In the genomic region with DNA sequence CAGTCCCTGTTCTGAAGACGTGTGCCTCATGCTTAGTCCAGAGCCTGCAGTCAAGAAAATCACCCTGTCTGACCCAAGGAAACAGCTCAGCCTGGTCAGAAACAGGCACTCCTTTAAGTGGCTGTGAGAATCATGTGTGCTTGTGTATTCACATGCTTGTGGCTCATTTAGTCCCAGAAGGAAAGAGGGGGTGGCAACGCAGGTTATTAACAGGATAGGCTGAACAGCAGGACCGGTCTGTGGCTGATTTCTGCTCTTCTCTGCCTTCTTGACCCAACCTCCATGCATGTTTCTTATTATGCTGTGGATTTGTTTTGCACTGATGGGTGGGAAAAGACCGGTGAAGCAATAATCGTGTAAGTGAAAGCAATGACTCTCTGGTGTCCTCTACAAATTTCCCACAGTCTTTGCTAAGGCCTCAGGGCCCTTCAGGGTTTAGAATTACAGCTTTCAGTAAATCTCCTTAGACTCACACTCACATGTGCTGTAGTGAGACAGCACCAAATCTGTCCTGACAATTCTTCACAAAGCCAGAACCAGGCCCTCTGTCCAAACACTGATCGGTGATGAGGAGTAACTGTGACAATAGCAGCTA, we compare ENCODE assay signal across 9 cellular contexts.
A peak's percentile ranks its signal among the peaks of the same experiment; 100 is the strongest.
DNase-seq lines count a peak whose midpoint lies in the region; ATAC-seq and TF ChIP-seq lines count a peak whose summit lies in the region.
"Had no signal": no experiment of that assay in that cellular context is flagged by ENCODE, and none has a peak within 500 bp of the region (broad histone marks: within the 10 kb centered on the region; RNA-seq: fewer than 3 reads in every experiment).

No MANE protein-coding gene starts in this region.

- no peaks in the 10 kb centered on the region for H3K79me2 ChIP-seq in DND-41 (ENCODE audit: insufficient read depth, low read length)
- H3K79me2 ChIP-seq in neural progenitor cell (ENCODE audit: low read depth), result no peaks in the 10 kb centered on the region

- H3K4me1 ChIP-seq in DND-41 (ENCODE audit: insufficient read depth, low read length), result peaks cover 54% of the 10 kb centered on the region
- H3K4me1 ChIP-seq in ascending aorta, result peaks cover 4 to 19% of the 10 kb centered on the region in 2 donors
- H3K4me1 ChIP-seq in neural progenitor cell, result no peaks in the 10 kb centered on the region
- H3K4me1 ChIP-seq: right lobe of liver had no signal

- H3K27me3 ChIP-seq in DND-41 (ENCODE audit: insufficient read depth, low read length, poor library complexity) (no peaks in the 10 kb centered on the region), ascending aorta (no peaks in the 10 kb centered on the region), neural progenitor cell (no peaks in the 10 kb centered on the region)
- H3K27me3 ChIP-seq: right lobe of liver had no signal

- H4K20me1 ChIP-seq in DND-41 (ENCODE audit: insufficient read depth, low read length) (no peaks in the 10 kb centered on the region), neural progenitor cell (ENCODE audit: low read depth) (no peaks in the 10 kb centered on the region)

- TF ChIP-seq CTCF in DND-41 (IDR thresholded peaks at IDR 0.05; ENCODE audit: borderline replicate concordance, extremely low read depth, low read length, poor library complexity, severe bottlenecking), result no peak
- TF ChIP-seq CTCF in ascending aorta (IDR thresholded peaks at IDR 0.05), result no peak
- no peak for TF ChIP-seq CTCF in neural progenitor cell (IDR thresholded peaks at IDR 0.05)
- TF ChIP-seq CTCF in GM20000 (IDR thresholded peaks at IDR 0.05; ENCODE audit: extremely low read depth, missing control alignments), result no peak

- ATAC-seq in DND-41 (ENCODE audit: insufficient read depth, low read depth), result no peak
- ATAC-seq in HG02798 (IDR thresholded peaks at IDR 0.05; ENCODE audit: poor library complexity, unreplicated experiment), result peak; percentile 29
- no peak for ATAC-seq in GM19455 (IDR thresholded peaks at IDR 0.05; ENCODE audit: unreplicated experiment)

- H3K36me3 ChIP-seq in DND-41 (ENCODE audit: insufficient read depth, low read length) (no peaks in the 10 kb centered on the region), ascending aorta (no peaks in the 10 kb centered on the region), neural progenitor cell (no peaks in the 10 kb centered on the region)
- H3K36me3 ChIP-seq: right lobe of liver had no signal

- peaks cover 3% of the 10 kb centered on the region for H3K36me3 Mint-ChIP-seq in neural progenitor cell

- DNase-seq in DND-41 (no peak), ascending aorta (ENCODE audit: low spot score in 2 of 2) (no peak), neural progenitor cell (ENCODE audit: low spot score) (no peak), KG1 (lab: John Stamatoyannopoulos, UW) (no peak), GM20000 (ENCODE audit: low spot score) (no peak)
- DNase-seq in stimulated activated CD4-positive, alpha-beta T cell treated with anti-CD3 and anti-CD28 coated beads, Interleukin-15, amount 100 ng/mL, for 24 hours, result no peak
- DNase-seq: right lobe of liver had no signal

- no peak overlapping the region for H3K4me2 ChIP-seq in DND-41 (ENCODE audit: insufficient read depth, low read length)
- no peak overlapping the region for H3K4me2 ChIP-seq in neural progenitor cell

- H3K9ac ChIP-seq in DND-41 (ENCODE audit: low read depth, low read length), result no peak overlapping the region
- H3K9ac ChIP-seq in neural progenitor cell, result no peak overlapping the region

- H3K4me3 Mint-ChIP-seq in neural progenitor cell, result no peak overlapping the region

- peak overlapping the region; percentile 21; the same call in 1 of the 2 replicates for H3K27ac ChIP-seq in DND-41 (ENCODE audit: low read length)
- H3K27ac ChIP-seq in ascending aorta, result peak overlapping the region; percentile 16 to 34
- H3K27ac ChIP-seq in neural progenitor cell, result no peak overlapping the region
- H3K27ac ChIP-seq: right lobe of liver had no signal

- no peak overlapping the region for H3K27ac Mint-ChIP-seq in neural progenitor cell

- no peaks in the 10 kb centered on the region for H3F3A ChIP-seq in neural progenitor cell (ENCODE audit: low read depth)

- intact Hi-C loops in ascending aorta (cut with DNase I), result no loop called here

- peaks cover 3% of the 10 kb centered on the region for H3K27me3 Mint-ChIP-seq in neural progenitor cell (ENCODE audit: insufficient read depth, low read depth)

- no peaks in the 10 kb centered on the region for H3K9me3 Mint-ChIP-seq in neural progenitor cell

- H3K4me3 ChIP-seq in DND-41 (ENCODE audit: low read depth in 1 of 2, low read length in 2 of 2) (no peak overlapping the region), ascending aorta (no peak overlapping the region), neural progenitor cell (no peak overlapping the region)
- H3K4me3 ChIP-seq: right lobe of liver had no signal

- H2AFZ ChIP-seq in DND-41 (ENCODE audit: low read depth, low read length) (no peak overlapping the region), neural progenitor cell (replicated peaks) (peak overlapping the region; percentile 39)

- H3K9me3 ChIP-seq in DND-41 (ENCODE audit: insufficient read depth, low read length, severe bottlenecking) (no peaks in the 10 kb centered on the region), ascending aorta (no peaks in the 10 kb centered on the region), neural progenitor cell (ENCODE audit: low read depth) (no peaks in the 10 kb centered on the region)
- H3K9me3 ChIP-seq: right lobe of liver had no signal

- peaks cover 18% of the 10 kb centered on the region for H3K4me1 Mint-ChIP-seq in neural progenitor cell
